In the genomic region with DNA sequence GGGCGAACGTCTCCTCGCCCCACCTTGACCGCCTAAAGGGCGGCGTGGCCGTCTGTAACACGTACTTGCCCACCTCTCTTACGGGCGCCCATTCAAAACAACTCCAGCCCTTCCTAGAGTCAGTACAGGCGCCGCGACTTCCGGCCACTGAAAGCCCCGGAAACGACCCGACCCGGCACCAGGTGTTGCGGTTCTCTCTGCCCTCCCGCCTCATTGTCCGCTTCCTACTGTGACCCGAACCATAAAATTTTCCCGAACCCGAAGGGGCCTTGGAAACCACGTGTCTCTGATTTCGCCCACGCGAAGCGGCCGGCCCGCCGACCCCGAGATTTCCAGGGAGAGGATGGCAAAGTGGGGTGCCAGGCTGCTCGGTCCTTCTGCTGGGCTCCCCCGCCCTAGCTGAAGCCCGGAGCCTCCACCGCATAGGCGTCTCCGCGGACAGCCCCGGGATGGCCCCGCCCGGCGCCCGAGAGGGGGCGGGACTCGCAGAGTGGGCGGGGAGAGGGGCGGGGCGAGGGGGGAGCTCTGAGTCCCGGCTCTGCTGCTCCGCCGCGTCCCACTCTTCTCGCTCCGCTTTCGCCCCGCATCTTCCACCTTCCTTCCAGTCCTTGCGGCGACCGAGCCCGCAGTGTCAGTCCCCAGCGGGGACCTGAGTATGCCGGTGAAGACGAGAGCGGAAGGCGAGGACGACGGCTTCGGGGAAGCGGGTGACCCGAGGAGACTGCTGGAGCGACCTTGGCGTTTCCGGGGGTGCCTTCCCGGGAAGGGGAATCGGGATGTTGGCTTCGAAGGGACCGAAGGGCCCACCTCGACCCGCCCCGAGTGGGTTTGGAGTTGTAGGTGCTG, we compare ENCODE assay signal across 8 cellular contexts. TPM values are rescaled to one million over a fixed set of nuclear protein-coding genes. Genes with fewer than 3 reads are reported as not detected.
DNase-seq lines count a peak whose midpoint lies in the region; ATAC-seq and TF ChIP-seq lines count a peak whose summit lies in the region.

No MANE protein-coding gene starts in this region.

- H3K9ac ChIP-seq in GM23248 (peak overlapping the region; percentile 96), Karpas-422 (ENCODE audit: low read length) (peak overlapping the region; percentile 97)

- H2AFZ ChIP-seq in GM23248 (peak overlapping the region; percentile 96), Karpas-422 (ENCODE audit: low read length) (peak overlapping the region; percentile 92)

- H3K27ac Mint-ChIP-seq in naive thymus-derived CD8-positive, alpha-beta T cell, result peak overlapping the region; percentile 98 to 100 (median 99)
- peak overlapping the region; percentile 99 for H3K27ac Mint-ChIP-seq in stimulated activated memory B cell treated with anti-CD40 and anti-IgM and Interleukin-4, amounts not matched to agents 10 μg/mL and 1 μg/mL and 100 μg/mL, for 72 hours

- H3K9me3 ChIP-seq in GM23248 (ENCODE audit: low read depth) (no peaks in the 10 kb centered on the region), Karpas-422 (ENCODE audit: low read length) (no peaks in the 10 kb centered on the region)

- in situ Hi-C loops in GM23248 (cut with MboI), result no loop called here

- H3K4me3 Mint-ChIP-seq in naive thymus-derived CD8-positive, alpha-beta T cell, result peak overlapping the region; percentile 92 to 99 (median 98)
- H3K4me3 Mint-ChIP-seq in stimulated activated memory B cell treated with anti-CD40 and anti-IgM and Interleukin-4, amounts not matched to agents 10 μg/mL and 1 μg/mL and 100 μg/mL, for 72 hours, result peak overlapping the region; percentile 92

- H3K79me2 ChIP-seq in GM23248 (ENCODE audit: insufficient read depth) (peaks cover 29% of the 10 kb centered on the region), Karpas-422 (ENCODE audit: low read length) (peaks cover 31% of the 10 kb centered on the region)

- H3K9me2 ChIP-seq in GM23248 (ENCODE audit: insufficient read depth) (no peaks in the 10 kb centered on the region), Karpas-422 (replicated peaks; ENCODE audit: insufficient read depth, low read length) (no peaks in the 10 kb centered on the region)

- peaks cover 9% of the 10 kb centered on the region; the same call in 1 of the 2 replicates for H3K4me1 ChIP-seq in GM23248 (ENCODE audit: insufficient read depth)
- H3K4me1 ChIP-seq in Karpas-422 (ENCODE audit: low read length), result peaks cover 24% of the 10 kb centered on the region

- peak; percentile 76 to 85 for ATAC-seq in naive thymus-derived CD8-positive, alpha-beta T cell
- ATAC-seq in stimulated activated memory B cell treated with anti-CD40 and anti-IgM and Interleukin-4, amounts not matched to agents 10 μg/mL and 1 μg/mL and 100 μg/mL, for 72 hours, result peak; percentile 85

- POLR2A ChIA-PET in naive thymus-derived CD8-positive, alpha-beta T cell (lab: Charles Lee), result interaction anchor here (0.5 to 2.4 kb wide), 13 partner anchors 11 to 404 kb away, joined by 3 to 14 read pairs (median 4); partner anchors contain the start of genes BBLN, NAIF1, SLC25A25 and SWI5

- H4K20me1 ChIP-seq in GM23248 (ENCODE audit: insufficient read depth) (no peaks in the 10 kb centered on the region; the same call in 1 of the 2 replicates), Karpas-422 (ENCODE audit: insufficient read depth, low read depth, low read length) (no peaks in the 10 kb centered on the region; the same call in 1 of the 2 replicates)

- 0 to 1% methylated on average over 68 to 82 of the region's 82 CpGs for WGBS in GM23248 (ENCODE audit: low coverage in 1 of 2, low lambda C conversion rate in 2 of 2, missing lambda C conversion rate in 2 of 2), 2 experiments

- no peaks in the 10 kb centered on the region for H3K9me3 Mint-ChIP-seq in naive thymus-derived CD8-positive, alpha-beta T cell
- H3K9me3 Mint-ChIP-seq in stimulated activated memory B cell treated with anti-CD40 and anti-IgM and Interleukin-4, amounts not matched to agents 10 μg/mL and 1 μg/mL and 100 μg/mL, for 72 hours, result no peaks in the 10 kb centered on the region

- H3K36me3 ChIP-seq in GM23248 (ENCODE audit: low read depth) (no peaks in the 10 kb centered on the region), Karpas-422 (ENCODE audit: insufficient read depth, low read length) (no peaks in the 10 kb centered on the region)

- H3K27me3 Mint-ChIP-seq in naive thymus-derived CD8-positive, alpha-beta T cell, result peaks cover 0 to 3% (median 0%) of the 10 kb centered on the region in 5 donors
- peaks cover 10% of the 10 kb centered on the region for H3K27me3 Mint-ChIP-seq in stimulated activated memory B cell treated with anti-CD40 and anti-IgM and Interleukin-4, amounts not matched to agents 10 μg/mL and 1 μg/mL and 100 μg/mL, for 72 hours

- H3K27ac ChIP-seq in GM23248, result peak overlapping the region; percentile 97
- peak overlapping the region; percentile 89 for H3K27ac ChIP-seq in Karpas-422 (ENCODE audit: low read length)

- H3K4me1 Mint-ChIP-seq in naive thymus-derived CD8-positive, alpha-beta T cell, result peaks cover 20 to 46% (median 34%) of the 10 kb centered on the region in 4 donors
- peaks cover 46% of the 10 kb centered on the region for H3K4me1 Mint-ChIP-seq in stimulated activated memory B cell treated with anti-CD40 and anti-IgM and Interleukin-4, amounts not matched to agents 10 μg/mL and 1 μg/mL and 100 μg/mL, for 72 hours

- DNase-seq in DMS79 treated with DMSO at 0.1 percent for 48 hours (lab: John Stamatoyannopoulos, UW), result peak; percentile 87
- peak; percentile 94 for DNase-seq in GM23248
- peak; percentile 97 for DNase-seq in Karpas-422
- peak; percentile 97 for DNase-seq in RKO (ENCODE audit: low spot score)
- DNase-seq in activated T-helper 1 cell treated with anti-CD3 and anti-CD28 coated beads, Interleukin-2, amount 50 U/mL, for 16 hours (ENCODE audit: low read depth in 1 of 2, low spot score in 1 of 2), result peak; percentile 74 to 77
- DNase-seq in fibroblast of mammary gland (ENCODE audit: low read depth), result peak; percentile 88
- peak; percentile 75 to 98 (median 88) for DNase-seq in naive thymus-derived CD8-positive, alpha-beta T cell

- H3K36me3 Mint-ChIP-seq in naive thymus-derived CD8-positive, alpha-beta T cell, result peaks cover 0 to 15% (median 2%) of the 10 kb centered on the region in 3 donors
- H3K36me3 Mint-ChIP-seq in stimulated activated memory B cell treated with anti-CD40 and anti-IgM and Interleukin-4, amounts not matched to agents 10 μg/mL and 1 μg/mL and 100 μg/mL, for 72 hours, result peaks cover 8% of the 10 kb centered on the region

- H3K4me2 ChIP-seq in GM23248 (ENCODE audit: unreplicated experiment) (peak overlapping the region; percentile 84), Karpas-422 (ENCODE audit: low read depth, low read length, poor library complexity, severe bottlenecking) (peak overlapping the region; percentile 89)

- no peaks in the 10 kb centered on the region for H3F3A ChIP-seq in GM23248 (ENCODE audit: insufficient read depth)

- no peak for TF ChIP-seq CTCF in fibroblast of mammary gland (conservative IDR thresholded peaks at IDR 0.05; ENCODE audit: control insufficient read depth, insufficient read depth, low read depth, low read length)

- H3K27me3 ChIP-seq in GM23248 (replicated peaks; ENCODE audit: insufficient read depth) (no peaks in the 10 kb centered on the region), Karpas-422 (ENCODE audit: low read length) (no peaks in the 10 kb centered on the region)

- H3K4me3 ChIP-seq in GM23248 (peak overlapping the region; percentile 98), Karpas-422 (ENCODE audit: low read length) (peak overlapping the region; percentile 94), fibroblast of mammary gland (ENCODE audit: control insufficient read depth, low read depth, low read length) (peak overlapping the region; percentile 71)

RNA-seq across cellular contexts. Expression of gene PTGES2, which starts 0.7 kb away (rescaled TPM):
- 68.6 and 68.9 TPM in 2 replicates for total RNA-seq in GM23248 (2014; rRNA removed; shearing (Covaris generic))
- 63.3 and 70.3 TPM in 2 replicates for polyA plus RNA-seq in GM23248 (2016; fragmentation: Nextera tagmentation; extraction: Ambion mirVana)
- 68.4 and 114 TPM in 2 replicates for total RNA-seq in Karpas-422 (2014; rRNA removed; shearing (Covaris generic); ENCODE audit: low replicate concordance)
- 10 to 100 TPM; 69.2 to 75.6 TPM for total RNA-seq in naive thymus-derived CD8-positive, alpha-beta T cell
- polyA plus RNA-seq in naive thymus-derived CD8-positive, alpha-beta T cell, result 10 to 100 TPM; 28.9 to 49.8 (median 33.3) TPM

RNA-seq across cellular contexts. Expression of gene LCN2, which starts 21.0 kb away (rescaled TPM):
- not detected in 2 replicates for total RNA-seq in GM23248 (2014; rRNA removed; shearing (Covaris generic))
- polyA plus RNA-seq in GM23248 (2016; fragmentation: Nextera tagmentation; extraction: Ambion mirVana), result not detected in 2 replicates
- total RNA-seq in Karpas-422 (2014; rRNA removed; shearing (Covaris generic); ENCODE audit: low replicate concordance), result not detected in 2 replicates
- not detected for total RNA-seq in naive thymus-derived CD8-positive, alpha-beta T cell
- not detected for polyA plus RNA-seq in naive thymus-derived CD8-positive, alpha-beta T cell

RNA-seq across cellular contexts. Expression of gene BBLN, which starts 31.9 kb away (rescaled TPM):
- 229 and 315 TPM in 2 replicates for total RNA-seq in GM23248 (2014; rRNA removed; shearing (Covaris generic))
- 137 and 142 TPM in 2 replicates for polyA plus RNA-seq in GM23248 (2016; fragmentation: Nextera tagmentation; extraction: Ambion mirVana)
- total RNA-seq in Karpas-422 (2014; rRNA removed; shearing (Covaris generic); ENCODE audit: low replicate concordance), result 154 and 209 TPM in 2 replicates
- total RNA-seq in naive thymus-derived CD8-positive, alpha-beta T cell, result 10 to 100 TPM; 47.7 to 48.2 TPM
- 100 to 1,000 TPM; 116 to 122 (median 121) TPM for polyA plus RNA-seq in naive thymus-derived CD8-positive, alpha-beta T cell

Comparison
In these comparisons a context has a peak if more than half of its experiments do, and no peak if none do; other contexts are left out.
1. Peak in every context shown above with its lines: DNase-seq, ATAC-seq, H3K4me3 ChIP-seq and H3K27ac ChIP-seq.